In the genomic region with DNA sequence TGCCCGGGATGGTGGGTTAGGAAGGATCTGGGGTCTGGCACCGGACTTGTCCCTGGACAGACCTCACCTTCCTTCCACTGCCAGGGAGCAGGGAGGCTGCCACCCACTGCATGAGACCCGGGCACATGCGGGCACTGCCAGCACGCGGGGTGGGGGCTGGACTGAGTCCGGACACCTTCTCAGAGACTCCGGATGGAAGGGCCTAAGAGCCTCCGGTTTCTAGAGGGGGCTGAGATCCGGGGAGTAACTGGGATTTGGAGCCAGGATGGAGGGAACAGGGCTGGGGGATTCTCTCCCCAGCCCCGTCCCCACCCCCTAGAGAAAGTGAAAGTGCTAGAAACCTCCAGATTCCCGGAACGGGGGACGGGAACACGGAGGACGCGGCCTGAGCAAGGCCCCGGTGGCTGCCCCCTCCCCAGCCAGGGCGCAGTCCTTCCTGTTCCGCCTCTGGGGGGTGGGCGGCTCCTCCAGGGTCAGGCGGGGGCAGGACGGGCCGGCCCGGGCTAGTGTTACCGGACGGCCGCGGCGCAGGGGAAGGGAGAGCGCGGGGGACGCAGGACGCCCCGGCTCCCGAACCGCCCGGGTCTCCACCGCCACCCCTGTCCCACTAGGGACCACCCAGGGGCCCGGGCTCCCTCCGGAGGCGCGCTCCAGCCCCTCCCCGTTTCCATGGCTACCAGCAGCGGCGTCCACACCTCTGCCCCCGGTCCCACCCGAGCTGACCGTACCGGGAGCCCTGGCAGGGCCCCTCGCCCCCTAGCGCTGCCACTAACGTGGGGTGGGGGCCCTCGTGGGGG, we compare ENCODE assay signal across 8 cellular contexts. TPM values are rescaled to one million over a fixed set of nuclear protein-coding genes. Genes with fewer than 3 reads are reported as not detected.
DNase-seq lines count a peak whose midpoint lies in the region; ATAC-seq and TF ChIP-seq lines count a peak whose summit lies in the region.

No MANE protein-coding gene starts in this region.

- peak overlapping the region; percentile 85 to 93 (median 89) for H3K4me3 Mint-ChIP-seq in naive thymus-derived CD8-positive, alpha-beta T cell

- H3K27me3 ChIP-seq in WERI-Rb-1 (ENCODE audit: insufficient read depth, low read depth, severe bottlenecking), result no peaks in the 10 kb centered on the region

- no peaks in the 10 kb centered on the region for H3K9me3 Mint-ChIP-seq in naive thymus-derived CD8-positive, alpha-beta T cell

- peaks cover 32% of the 10 kb centered on the region for H3K36me3 ChIP-seq in WERI-Rb-1

- DNase-seq in activated naive CD4-positive, alpha-beta T cell treated with Interleukin-2 at 50 U/mL for 16 hours, result peak; percentile 12
- DNase-seq in activated naive CD4-positive, alpha-beta T cell (lab: John Stamatoyannopoulos, UW), result no peak
- DNase-seq in WERI-Rb-1 (peak; percentile 52), epithelial cell of esophagus (ENCODE audit: low read depth) (no peak)
- peak in 1 of 10 donors; percentile 30 for DNase-seq in naive thymus-derived CD8-positive, alpha-beta T cell

- H3K9me3 ChIP-seq in WERI-Rb-1 (ENCODE audit: severe bottlenecking), result no peaks in the 10 kb centered on the region

- H3K4me3 ChIP-seq in WERI-Rb-1 (ENCODE audit: low read depth, low read length) (peak overlapping the region; percentile 79), epithelial cell of esophagus (ENCODE audit: low read length) (peak overlapping the region; percentile 58)

- H3K27ac ChIP-seq in WERI-Rb-1, result peak overlapping the region; percentile 74

- H3K27me3 Mint-ChIP-seq in naive thymus-derived CD8-positive, alpha-beta T cell, result no peaks in the 10 kb centered on the region

- POLR2A ChIA-PET in naive thymus-derived CD8-positive, alpha-beta T cell (lab: Charles Lee), result interaction anchor here (1.8 kb wide), 1 partner anchor 27 kb away, joined by 7 read pairs; no protein-coding TSS in a partner anchor

- peak; percentile 8 for ATAC-seq in HG03095 (IDR thresholded peaks at IDR 0.05; ENCODE audit: unreplicated experiment)
- ATAC-seq in naive thymus-derived CD8-positive, alpha-beta T cell, result peak; percentile 5 to 22
- ATAC-seq in GM18870 (IDR thresholded peaks at IDR 0.05; ENCODE audit: unreplicated experiment), result no peak
- no peak for ATAC-seq in GM18873 (IDR thresholded peaks at IDR 0.05; ENCODE audit: low FRiP score, unreplicated experiment)

- peak overlapping the region; percentile 57 to 97 (median 92) for H3K27ac Mint-ChIP-seq in naive thymus-derived CD8-positive, alpha-beta T cell

- peaks cover 23 to 49% (median 42%) of the 10 kb centered on the region in 4 donors for H3K4me1 Mint-ChIP-seq in naive thymus-derived CD8-positive, alpha-beta T cell

- peaks cover 0 to 2% (median 0%) of the 10 kb centered on the region in 3 donors for H3K36me3 Mint-ChIP-seq in naive thymus-derived CD8-positive, alpha-beta T cell

- no peak for TF ChIP-seq CTCF in WERI-Rb-1 (IDR thresholded peaks at IDR 0.05; ENCODE audit: low read depth, low read length)
- TF ChIP-seq CTCF in epithelial cell of esophagus (IDR thresholded peaks at IDR 0.05; ENCODE audit: insufficient read depth, low read depth, low read length, missing control alignments), result no peak

RNA-seq across cellular contexts. Expression of a gene that starts 0.7 kb away (rescaled TPM):
- total RNA-seq in naive thymus-derived CD8-positive, alpha-beta T cell, result 10 to 100 TPM; 60.0 to 68.3 TPM
- 10 to 100 TPM in 1 of 3 donors, 1 to 10 TPM in 2; 7.3 to 25.4 (median 8.5) TPM for polyA plus RNA-seq in naive thymus-derived CD8-positive, alpha-beta T cell

Comparison
In these comparisons a context has a peak if more than half of its experiments do, and no peak if none do; other contexts are left out.
1. DNase-seq: peak in activated naive CD4-positive, alpha-beta T cell treated with Interleukin-2 at 50 U/mL for 16 hours (single experiment) and WERI-Rb-1 (single experiment); none in activated naive CD4-positive, alpha-beta T cell (0 of 4) and epithelial cell of esophagus (single experiment).
2. ATAC-seq: peak in HG03095 (single experiment) and naive thymus-derived CD8-positive, alpha-beta T cell (2 of 2); none in GM18870 (single experiment) and GM18873 (single experiment).